ENCODE assay signal across 31 cellular contexts in genomic region chr1:26909951-26910342, GRCh38. TPM values are rescaled to one million over a fixed set of nuclear protein-coding genes. Genes with fewer than 3 reads are reported as not detected.
"Had no signal": no experiment of that assay in that cellular context is flagged by ENCODE, and none has a peak within 500 bp of the region (broad histone marks: within the 10 kb centered on the region; RNA-seq: fewer than 3 reads in every experiment).

No MANE protein-coding gene starts in this region.

- DNase-seq: activated CD4-positive, alpha-beta T cell treated with anti-CD3 and anti-CD28 coated beads for 1 hour; activated CD4-positive, alpha-beta T cell treated with anti-CD3 and anti-CD28 coated beads, Interleukin-2, amount 10 ng/mL, durations not matched to agents 24 days and 14 days; activated CD4-positive, alpha-beta T cell treated with anti-CD3 and anti-CD28 coated beads, Interleukin-2, amount 50 U/mL, for 48 hours; activated CD8-positive, alpha-beta memory T cell treated with anti-CD3 and anti-CD28 coated beads, Interleukin-2, amount 10 ng/mL, durations not matched to agents 7 days and 5 days; activated gamma-delta T cell; activated naive CD4-positive, alpha-beta T cell treated with anti-CD3 and anti-CD28 coated beads for 36 hours; activated T-cell treated with anti-CD3 and anti-CD28 coated beads, Interleukin-2, amount 50 U/mL, for 24 hours; brain microvascular endothelial cell; MG63; MV-4-11; NCI-H1092 treated with DMSO at 0.1 percent for 48 hours; NCI-H1417 treated with DMSO at 0.1 percent for 48 hours; NCI-H1694; NCI-H2029; NCI-H2107; NCI-H345; NCI-H510A; NCI-H526 treated with DMSO at 0.1 percent for 48 hours; NK-92 treated with Interleukin-12 subunit alpha and Interleukin-12 subunit beta, amount 100 ng/mL, for 24 hours; OCI-M1; Peyer's patch; Right ventricle myocardium superior; T-helper 9 cell had no signal

- H3K9me3 Mint-ChIP-seq: activated CD4-positive, alpha-beta T cell treated with anti-CD3 and anti-CD28 coated beads, Interleukin-2, amount 10 ng/mL, durations not matched to agents 24 days and 14 days; activated naive CD4-positive, alpha-beta T cell treated with anti-CD3 and anti-CD28 coated beads for 36 hours; activated T-cell treated with anti-CD3 and anti-CD28 coated beads, Interleukin-2, amount 50 U/mL, for 24 hours; activated T-helper 1 cell treated with anti-CD3 and anti-CD28 coated beads, Interleukin-12 subunit alpha, Interleukin-12 subunit beta, Interleukin-2, Interleukin-4 antibody, amounts not matched to agents 30 ng/mL and 10 ng/mL and 1 ng/mL, durations not matched to agents 14 hours and 24 hours and 36 hours; T-helper 1 cell treated with Interleukin-12 subunit alpha and Interleukin-12 subunit beta and Interleukin-4 antibody, amounts not matched to agents 30 μg/mL and 1 μg/mL, for 36 hours; WTC11 had no signal

- H3K4me3 ChIP-seq: cardiac muscle cell, MG63, SJSA1 had no signal

- H3K27me3 Mint-ChIP-seq: activated T-cell treated with anti-CD3 and anti-CD28 coated beads, Interleukin-2, amount 50 U/mL, for 24 hours had no signal

- H3K27ac ChIP-seq: brain microvascular endothelial cell, cardiac muscle cell, RWPE1, SJSA1 had no signal

- H3K36me3 Mint-ChIP-seq: activated CD8-positive, alpha-beta memory T cell treated with anti-CD3 and anti-CD28 coated beads, Interleukin-2, amount 10 ng/mL, durations not matched to agents 7 days and 5 days; activated naive CD8-positive, alpha-beta T cell; WTC11 had no signal

- H3K4me1 ChIP-seq: SJSA1 had no signal

- H3K36me3 ChIP-seq: brain microvascular endothelial cell, cardiac muscle cell, MG63, Peyer's patch, SJSA1 had no signal

- ATAC-seq: activated CD8-positive, alpha-beta memory T cell treated with anti-CD3 and anti-CD28 coated beads, Interleukin-2, amount 10 ng/mL, durations not matched to agents 7 days and 5 days; WTC11 had no signal

- H3K9me3 ChIP-seq: MG63, Peyer's patch, SJSA1 had no signal

- H3K27ac Mint-ChIP-seq: activated CD4-positive, alpha-beta T cell treated with anti-CD3 and anti-CD28 coated beads, Interleukin-2, amount 10 ng/mL, durations not matched to agents 24 days and 14 days; activated CD8-positive, alpha-beta memory T cell treated with anti-CD3 and anti-CD28 coated beads, Interleukin-2, amount 10 ng/mL, durations not matched to agents 7 days and 5 days; activated naive CD4-positive, alpha-beta T cell treated with anti-CD3 and anti-CD28 coated beads for 36 hours; activated naive CD8-positive, alpha-beta T cell; activated T-cell treated with anti-CD3 and anti-CD28 coated beads, Interleukin-2, amount 50 U/mL, for 24 hours; activated T-helper 1 cell treated with anti-CD3 and anti-CD28 coated beads, Interleukin-12 subunit alpha, Interleukin-12 subunit beta, Interleukin-2, Interleukin-4 antibody, amounts not matched to agents 30 ng/mL and 10 ng/mL and 1 ng/mL, durations not matched to agents 14 hours and 24 hours and 36 hours; T-helper 1 cell treated with Interleukin-12 subunit alpha and Interleukin-12 subunit beta and Interleukin-4 antibody, amounts not matched to agents 30 μg/mL and 1 μg/mL, for 36 hours; WTC11 had no signal

- H3K4me3 Mint-ChIP-seq: activated CD4-positive, alpha-beta T cell treated with anti-CD3 and anti-CD28 coated beads, Interleukin-2, amount 10 ng/mL, durations not matched to agents 24 days and 14 days; activated CD8-positive, alpha-beta memory T cell treated with anti-CD3 and anti-CD28 coated beads, Interleukin-2, amount 10 ng/mL, durations not matched to agents 7 days and 5 days; activated naive CD4-positive, alpha-beta T cell treated with anti-CD3 and anti-CD28 coated beads for 36 hours; activated naive CD8-positive, alpha-beta T cell; activated T-cell treated with anti-CD3 and anti-CD28 coated beads, Interleukin-2, amount 50 U/mL, for 24 hours; activated T-helper 1 cell treated with anti-CD3 and anti-CD28 coated beads, Interleukin-12 subunit alpha, Interleukin-12 subunit beta, Interleukin-2, Interleukin-4 antibody, amounts not matched to agents 30 ng/mL and 10 ng/mL and 1 ng/mL, durations not matched to agents 14 hours and 24 hours and 36 hours; T-helper 1 cell treated with Interleukin-12 subunit alpha and Interleukin-12 subunit beta and Interleukin-4 antibody, amounts not matched to agents 30 μg/mL and 1 μg/mL, for 36 hours; WTC11 had no signal

- H3K27me3 ChIP-seq: brain microvascular endothelial cell, cardiac muscle cell, MG63, Peyer's patch, SJSA1 had no signal

- H3K4me1 Mint-ChIP-seq: activated CD4-positive, alpha-beta T cell treated with anti-CD3 and anti-CD28 coated beads, Interleukin-2, amount 10 ng/mL, durations not matched to agents 24 days and 14 days; activated CD8-positive, alpha-beta memory T cell treated with anti-CD3 and anti-CD28 coated beads, Interleukin-2, amount 10 ng/mL, durations not matched to agents 7 days and 5 days; WTC11 had no signal

RNA-seq across cellular contexts. Expression of gene NR0B2, which starts 3.8 kb away (rescaled TPM):
- total RNA-seq: activated CD4-positive, alpha-beta T cell treated with anti-CD3 and anti-CD28 coated beads, Interleukin-2, amount 10 ng/mL, durations not matched to agents 24 days and 14 days; activated CD8-positive, alpha-beta memory T cell treated with anti-CD3 and anti-CD28 coated beads, Interleukin-2, amount 10 ng/mL, durations not matched to agents 7 days and 5 days; activated naive CD4-positive, alpha-beta T cell treated with anti-CD3 and anti-CD28 coated beads for 36 hours; activated T-helper 1 cell treated with anti-CD3 and anti-CD28 coated beads, Interleukin-12 subunit alpha, Interleukin-12 subunit beta, Interleukin-2, Interleukin-4 antibody, amounts not matched to agents 30 ng/mL and 10 ng/mL and 1 ng/mL, durations not matched to agents 14 hours and 24 hours and 36 hours; astrocyte; SJSA1; WTC11 had no signal

RNA-seq across cellular contexts. Expression of gene SFN, which starts 47.0 kb away (rescaled TPM):
- total RNA-seq: Right ventricle myocardium superior had no signal
